ENCODE assay signal across 23 cellular contexts in the genomic region with DNA sequence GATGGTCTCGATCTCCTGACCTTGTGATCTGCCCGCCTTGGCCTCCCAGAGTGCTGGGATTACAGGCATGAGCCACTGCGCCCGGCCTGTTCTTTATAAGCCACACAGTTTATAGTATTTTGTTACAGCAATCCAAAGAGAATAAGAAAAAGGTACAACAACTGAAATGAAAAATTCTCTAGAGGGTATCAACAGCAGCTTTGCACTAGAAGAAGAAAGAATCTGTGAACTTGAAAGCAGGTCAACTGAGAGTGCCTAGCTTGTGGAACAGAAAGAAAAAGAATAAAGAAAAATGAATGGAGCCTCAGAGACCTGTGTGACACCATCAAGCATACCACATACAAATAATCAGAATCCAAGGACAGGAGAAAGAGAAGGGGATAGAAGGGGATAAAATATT.
DNase-seq lines count a peak whose midpoint lies in the region; ATAC-seq and TF ChIP-seq lines count a peak whose summit lies in the region.
"Had no signal": no experiment of that assay in that cellular context is flagged by ENCODE, and none has a peak within 500 bp of the region (broad histone marks: within the 10 kb centered on the region; RNA-seq: fewer than 3 reads in every experiment).

No MANE protein-coding gene starts in this region.

- H3K79me2 ChIP-seq in SK-N-SH (ENCODE audit: insufficient read depth) (no peaks in the 10 kb centered on the region), GM23248 (ENCODE audit: insufficient read depth) (no peaks in the 10 kb centered on the region)

- peaks cover 68% of the 10 kb centered on the region for H3K4me1 Mint-ChIP-seq in activated naive CD4-positive, alpha-beta T cell treated with anti-CD3 and anti-CD28 coated beads, Interleukin-2, amount 50 U/mL, for 24 hours
- H3K4me1 Mint-ChIP-seq in activated naive CD8-positive, alpha-beta T cell treated with anti-CD3 and anti-CD28 coated beads for 36 hours = peaks cover 51% of the 10 kb centered on the region

- ATAC-seq in SK-N-SH treated with all-trans-retinoic acid at 6 μM for 48 hours (no peak), HG03175 (IDR thresholded peaks at IDR 0.05; ENCODE audit: unreplicated experiment) (no peak)
- ATAC-seq: Right ventricle myocardium inferior had no signal

- peaks cover 13% of the 10 kb centered on the region for H3K36me3 Mint-ChIP-seq in activated naive CD4-positive, alpha-beta T cell treated with anti-CD3 and anti-CD28 coated beads, Interleukin-2, amount 50 U/mL, for 24 hours
- peaks cover 28% of the 10 kb centered on the region for H3K36me3 Mint-ChIP-seq in activated naive CD8-positive, alpha-beta T cell treated with anti-CD3 and anti-CD28 coated beads for 36 hours

- DNase-seq in SK-N-SH (no peak), GM23248 (no peak), HCEC 1CT (no peak)
- DNase-seq in activated naive CD4-positive, alpha-beta T cell treated with anti-CD3 and anti-CD28 coated beads, Interleukin-2, amount 50 U/mL, for 16 hours = no peak
- no peak for DNase-seq in activated naive CD8-positive, alpha-beta T cell treated with anti-CD3 and anti-CD28 coated beads for 36 hours
- DNase-seq: ACHN; BE2C; CD4-positive, alpha-beta T cell; Kasumi-1; NCI-H1105 treated with DMSO at 0.1 percent for 48 hours; NCI-H146; NCI-H1930; NCI-H2107; NCI-H446; NCI-H524 treated with DMSO at 0.1 percent for 48 hours; NCI-H82; PC-9; SJCRH30 had no signal

- H3K27ac ChIP-seq in SK-N-SH (ENCODE audit: low read depth in 2 of 2, low read length in 1 of 2) (no peak overlapping the region), GM23248 (peak overlapping the region; percentile 99)
- H3K27ac ChIP-seq: 22Rv1, PC-9, SJCRH30 had no signal

- no peaks in the 10 kb centered on the region for H3K27me3 Mint-ChIP-seq in activated naive CD4-positive, alpha-beta T cell treated with anti-CD3 and anti-CD28 coated beads, Interleukin-2, amount 50 U/mL, for 24 hours
- no peaks in the 10 kb centered on the region for H3K27me3 Mint-ChIP-seq in activated naive CD8-positive, alpha-beta T cell treated with anti-CD3 and anti-CD28 coated beads for 36 hours
- H3K27me3 Mint-ChIP-seq: CD4-positive, alpha-beta T cell had no signal

- H3K27ac Mint-ChIP-seq in activated naive CD4-positive, alpha-beta T cell treated with anti-CD3 and anti-CD28 coated beads, Interleukin-2, amount 50 U/mL, for 24 hours = peak overlapping the region; percentile 60
- peak overlapping the region; percentile 64 for H3K27ac Mint-ChIP-seq in activated naive CD8-positive, alpha-beta T cell treated with anti-CD3 and anti-CD28 coated beads for 36 hours

- no peak for TF ChIP-seq RAD21 in SK-N-SH (IDR thresholded peaks at IDR 0.05; ENCODE audit: low read length)

- CTCF ChIA-PET in SK-N-SH (lab: Yijun Ruan, JAX) = interaction anchor here (0.7 to 4.8 kb wide), 2 partner anchors 15 to 189 kb away, joined by 4 to 32 read pairs; no protein-coding TSS in a partner anchor

- no peak overlapping the region for H3K4me2 ChIP-seq in SK-N-SH
- no peak overlapping the region for H3K4me2 ChIP-seq in GM23248 (ENCODE audit: unreplicated experiment)
- H3K4me2 ChIP-seq: PC-9 had no signal

- H3K4me1 ChIP-seq in SK-N-SH (ENCODE audit: control insufficient read depth in 1 of 2, insufficient read depth in 2 of 2, low read depth in 1 of 2, low read length in 1 of 2) (peaks cover 0 to 26% of the 10 kb centered on the region in 2 experiments; a peak in 2 of 4 replicates), GM23248 (ENCODE audit: insufficient read depth) (peaks cover 58% of the 10 kb centered on the region)
- H3K4me1 ChIP-seq: BE2C had no signal

- H4K20me1 ChIP-seq in SK-N-SH (ENCODE audit: insufficient read depth) (no peaks in the 10 kb centered on the region), GM23248 (ENCODE audit: insufficient read depth) (no peaks in the 10 kb centered on the region)

- no peak for TF ChIP-seq EP300 in SK-N-SH (IDR thresholded peaks at IDR 0.05; ENCODE audit: borderline replicate concordance in 1 of 2, low read depth in 1 of 2, low read length in 1 of 2)

- H2AFZ ChIP-seq in SK-N-SH (ENCODE audit: low read depth) (no peak overlapping the region), GM23248 (no peak overlapping the region)
- H2AFZ ChIP-seq: PC-9 had no signal

- no peak for TF ChIP-seq CTCF in SK-N-SH (IDR thresholded peaks at IDR 0.05)

- peaks cover 11% of the 10 kb centered on the region for H3K9me3 Mint-ChIP-seq in activated naive CD4-positive, alpha-beta T cell treated with anti-CD3 and anti-CD28 coated beads, Interleukin-2, amount 50 U/mL, for 24 hours
- peaks cover 19% of the 10 kb centered on the region for H3K9me3 Mint-ChIP-seq in activated naive CD8-positive, alpha-beta T cell treated with anti-CD3 and anti-CD28 coated beads for 36 hours

- WGBS in SK-N-SH (ENCODE audit: low lambda C conversion rate) = 92% methylated on average over 4 of the region's 4 CpGs
- 100% methylated on average over 4 of the region's 4 CpGs for WGBS in GM23248 (ENCODE audit: low coverage in 1 of 2, low lambda C conversion rate in 2 of 2, missing lambda C conversion rate in 2 of 2), 2 experiments

- H3K27me3 ChIP-seq in SK-N-SH (ENCODE audit: insufficient read depth) (no peaks in the 10 kb centered on the region), GM23248 (replicated peaks; ENCODE audit: insufficient read depth) (no peaks in the 10 kb centered on the region)
- H3K27me3 ChIP-seq: BE2C, SJCRH30 had no signal

- H3K4me3 ChIP-seq in SK-N-SH (ENCODE audit: low read depth in 2 of 2, low read length in 1 of 2) (no peak overlapping the region), GM23248 (no peak overlapping the region)
- H3K4me3 ChIP-seq: PC-9, SJCRH30 had no signal

- H3K9me2 ChIP-seq in SK-N-SH (no peaks in the 10 kb centered on the region), GM23248 (ENCODE audit: insufficient read depth) (no peaks in the 10 kb centered on the region)

- H3K9ac ChIP-seq in SK-N-SH (no peak overlapping the region), GM23248 (no peak overlapping the region)

- peaks cover 26% of the 10 kb centered on the region for H3F3A ChIP-seq in SK-N-SH (replicated peaks; ENCODE audit: insufficient read depth)
- H3F3A ChIP-seq in GM23248 (ENCODE audit: insufficient read depth) = peaks cover 46% of the 10 kb centered on the region

- H3K4me3 Mint-ChIP-seq in activated naive CD4-positive, alpha-beta T cell treated with anti-CD3 and anti-CD28 coated beads, Interleukin-2, amount 50 U/mL, for 24 hours = no peak overlapping the region
- H3K4me3 Mint-ChIP-seq in activated naive CD8-positive, alpha-beta T cell treated with anti-CD3 and anti-CD28 coated beads for 36 hours = no peak overlapping the region

- POLR2A ChIA-PET in SK-N-SH (lab: Yijun Ruan, JAX) = no interaction called here

- 0 out of 2 replicates have a peak, but pooled peaks cover 5% of the 10 kb centered on the region for H3K9me3 ChIP-seq in SK-N-SH
- no peaks in the 10 kb centered on the region for H3K9me3 ChIP-seq in GM23248 (ENCODE audit: low read depth)
- H3K9me3 ChIP-seq: BE2C had no signal

- in situ Hi-C loops in GM23248 (cut with MboI) = loop anchor here (10.0 to 25.0 kb wide), 2 partner anchors 116 to 313 kb away; no protein-coding TSS in a partner anchor

- H3K36me3 ChIP-seq in SK-N-SH (replicated peaks in 1 of 2; ENCODE audit: control insufficient read depth in 1 of 2, insufficient read depth in 2 of 2, low read length in 1 of 2) = no peaks in the 10 kb centered on the region
- H3K36me3 ChIP-seq in GM23248 (ENCODE audit: low read depth) = no peaks in the 10 kb centered on the region
- H3K36me3 ChIP-seq: BE2C, SJCRH30 had no signal

TF ChIP-seq in SK-N-SH treated with all-trans-retinoic acid at 6 μM for 48 hours, 23 proteins besides CTCF, POLR2A, EP300 and RAD21:
- TF ChIP-seq RARB (CRISPR knock-in tag; IDR thresholded peaks at IDR 0.05) (no peak), ZFP30 (CRISPR knock-in tag; IDR thresholded peaks at IDR 0.05) (0 out of 2 replicates have a peak, but pooled peaks have one; percentile 21)

TF ChIP-seq in SK-N-SH, 30 proteins besides CTCF, POLR2A, EP300 and RAD21:
- TF ChIP-seq SMC3 (IDR thresholded peaks at IDR 0.05; ENCODE audit: low read depth, low read length) (no peak), MEF2A (IDR thresholded peaks at IDR 0.05; ENCODE audit: borderline replicate concordance, low read depth) (no peak), FOXM1 (IDR thresholded peaks at IDR 0.05; ENCODE audit: low read depth) (no peak)
- TF ChIP-seq, protein P1, sequence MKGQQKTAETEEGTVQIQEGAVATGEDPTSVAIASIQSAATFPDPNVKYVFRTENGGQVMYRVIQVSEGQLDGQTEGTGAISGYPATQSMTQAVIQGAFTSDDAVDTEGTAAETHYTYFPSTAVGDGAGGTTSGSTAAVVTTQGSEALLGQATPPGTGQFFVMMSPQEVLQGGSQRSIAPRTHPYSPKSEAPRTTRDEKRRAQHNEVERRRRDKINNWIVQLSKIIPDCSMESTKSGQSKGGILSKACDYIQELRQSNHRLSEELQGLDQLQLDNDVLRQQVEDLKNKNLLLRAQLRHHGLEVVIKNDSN (IDR thresholded peaks at IDR 0.05; ENCODE audit: borderline replicate concordance, low read depth) = no peak
